In the genomic region with DNA sequence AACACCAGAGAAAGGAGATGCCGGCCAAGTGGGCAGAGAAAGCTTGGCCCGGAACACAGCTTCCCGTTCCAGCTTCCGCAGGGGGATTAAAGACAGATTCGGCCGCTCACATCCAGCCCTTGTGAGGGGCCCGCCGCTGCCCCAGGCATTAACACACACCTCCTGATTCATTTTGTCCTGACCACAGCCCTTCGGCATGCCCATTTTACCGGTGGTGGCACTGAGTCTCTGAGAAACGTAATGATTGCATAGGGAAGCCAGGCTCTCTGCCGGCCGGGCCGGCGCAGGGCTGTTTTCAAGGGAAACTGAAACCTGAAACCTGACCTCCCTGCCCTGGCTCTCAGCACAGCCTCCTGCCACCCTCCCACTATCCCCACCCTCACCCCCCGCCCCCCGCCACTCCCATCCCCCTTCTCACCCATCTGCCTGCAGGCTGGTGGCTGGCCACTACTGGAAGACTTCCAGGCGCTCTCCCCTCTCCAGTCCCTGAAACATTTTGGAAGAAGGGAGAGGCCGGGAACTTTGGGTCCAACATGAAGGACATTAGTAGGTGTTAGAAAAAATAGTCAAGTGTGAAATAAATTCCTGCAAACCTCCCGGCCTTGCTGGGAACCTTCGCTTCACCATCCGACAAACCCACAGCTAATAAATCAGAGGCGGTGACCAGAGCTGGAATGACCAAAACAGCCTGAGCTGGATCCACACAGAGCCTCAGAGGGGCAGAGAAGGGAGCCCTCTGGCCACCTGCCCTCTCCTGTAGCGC, we compare ENCODE assay signal across 8 cellular contexts.
A peak's percentile ranks its signal among the peaks of the same experiment; 100 is the strongest.
DNase-seq lines count a peak whose midpoint lies in the region; ATAC-seq and TF ChIP-seq lines count a peak whose summit lies in the region.

No MANE protein-coding gene starts in this region.

- H4K8ac ChIP-seq in mesendoderm (ENCODE audit: low read depth, low read length) = no peak overlapping the region

- H3K79me1 ChIP-seq in mesendoderm (ENCODE audit: low read length) = no peaks in the 10 kb centered on the region

- H3K18ac ChIP-seq in mesendoderm (ENCODE audit: low read length) = peak overlapping the region; percentile 82

- H3K27me3 Mint-ChIP-seq in activated T-helper 17 cell treated with anti-CD3 and anti-CD28 coated beads, Interleukin-2, amount 50 U/mL, for 72 hours = peaks cover 4% of the 10 kb centered on the region

- in situ Hi-C loops in GM13976 (cut with MboI; ENCODE audit: low sequenced_read_pairs, unreplicated experiment) = no loop called here

- no peak overlapping the region for H2AK5ac ChIP-seq in mesendoderm (ENCODE audit: low read length)

- H3K4me1 Mint-ChIP-seq in activated T-helper 17 cell treated with anti-CD3 and anti-CD28 coated beads, Interleukin-2, amount 50 U/mL, for 72 hours = peaks cover 4% of the 10 kb centered on the region

- no CpG with 5 or more reads among the region's 24 CpGs for WGBS in mesendoderm (ENCODE audit: extremely low coverage, insufficient coverage, low lambda C conversion rate)

- H3K4me2 ChIP-seq in mesendoderm (ENCODE audit: low read length) = no peak overlapping the region

- H4K5ac ChIP-seq in mesendoderm (ENCODE audit: low read length) = no peak overlapping the region

- H3K27ac Mint-ChIP-seq in activated T-helper 17 cell treated with anti-CD3 and anti-CD28 coated beads, Interleukin-2, amount 50 U/mL, for 72 hours = no peak overlapping the region

- no peaks in the 10 kb centered on the region for H3K27me3 ChIP-seq in mesendoderm (ENCODE audit: insufficient read depth, low read length, poor library complexity)

- DNase-seq in GM13976 (ENCODE audit: low spot score) = peak; percentile 62
- DNase-seq in NCI-H2171 treated with DMSO at 0.1 percent for 48 hours (lab: John Stamatoyannopoulos, UW) = peak; percentile 58
- DNase-seq in cerebellum (ENCODE audit: low spot score) = peak; percentile 17
- DNase-seq in mesendoderm = peak; percentile 85
- no peak for DNase-seq in NK-92 (lab: John Stamatoyannopoulos, UW; ENCODE audit: unreplicated experiment)
- no peak for DNase-seq in erythroblast (lab: John Stamatoyannopoulos, UW)
- DNase-seq in activated T-cell treated with anti-CD3 and anti-CD28 coated beads, Interleukin-2, amount 50 U/mL, for 48 hours = no peak

- H3K36me3 ChIP-seq in mesendoderm (ENCODE audit: control insufficient read depth, insufficient read depth, low read length) = no peaks in the 10 kb centered on the region

- H3K36me3 Mint-ChIP-seq in activated T-helper 17 cell treated with anti-CD3 and anti-CD28 coated beads, Interleukin-2, amount 50 U/mL, for 72 hours (ENCODE audit: low read depth) = no peaks in the 10 kb centered on the region

- no peak overlapping the region for H3K27ac ChIP-seq in mesendoderm (ENCODE audit: low read depth, low read length)

- H3K4me3 Mint-ChIP-seq in activated T-helper 17 cell treated with anti-CD3 and anti-CD28 coated beads, Interleukin-2, amount 50 U/mL, for 72 hours = no peak overlapping the region

- H2BK120ac ChIP-seq in mesendoderm (ENCODE audit: low read depth, low read length) = no peak overlapping the region

- H3K79me2 ChIP-seq in mesendoderm (ENCODE audit: control insufficient read depth, insufficient read depth, low read length) = no peaks in the 10 kb centered on the region

- no peak for ATAC-seq in activated T-helper 17 cell treated with anti-CD3 and anti-CD28 coated beads, Interleukin-2, amount 50 U/mL, for 72 hours (replicated peaks)

- no peak overlapping the region for H3K4me3 ChIP-seq in mesendoderm (ENCODE audit: low read length)

- H3K4me1 ChIP-seq in mesendoderm (ENCODE audit: control insufficient read depth, low read depth, low read length) = peaks cover 2% of the 10 kb centered on the region

- H3K4ac ChIP-seq in mesendoderm (ENCODE audit: low read depth, low read length) = no peak overlapping the region

- H2BK5ac ChIP-seq in mesendoderm (ENCODE audit: low read length) = no peak overlapping the region

- peak overlapping the region; percentile 64 for H3K56ac ChIP-seq in mesendoderm (ENCODE audit: low read length)

- H2BK15ac ChIP-seq in mesendoderm (replicated peaks; ENCODE audit: low read depth) = no peak overlapping the region

- no peaks in the 10 kb centered on the region for H3K9me3 Mint-ChIP-seq in activated T-helper 17 cell treated with anti-CD3 and anti-CD28 coated beads, Interleukin-2, amount 50 U/mL, for 72 hours

- no peak for TF ChIP-seq POLR2A in erythroblast (IDR thresholded peaks at IDR 0.05; ENCODE audit: low read length)

- no peak overlapping the region for H3K23ac ChIP-seq in mesendoderm (ENCODE audit: low read length)

- no peak overlapping the region for H3K9ac ChIP-seq in mesendoderm (ENCODE audit: low read length)

- TF ChIP-seq CTCF in GM13976 (IDR thresholded peaks at IDR 0.05; ENCODE audit: borderline replicate concordance, control extremely low read depth, extremely low read depth, insufficient read depth, missing control alignments) = no peak

Comparison
In these comparisons a context has a peak if more than half of its experiments do, and no peak if none do; other contexts are left out.
1. DNase-seq: peak in GM13976 (single experiment), NCI-H2171 treated with DMSO at 0.1 percent for 48 hours (single experiment), cerebellum (single experiment) and mesendoderm (single experiment); none in NK-92 (single experiment), erythroblast (0 of 2) and activated T-cell treated with anti-CD3 and anti-CD28 coated beads, Interleukin-2, amount 50 U/mL, for 48 hours (0 of 2).